In the genomic region with DNA sequence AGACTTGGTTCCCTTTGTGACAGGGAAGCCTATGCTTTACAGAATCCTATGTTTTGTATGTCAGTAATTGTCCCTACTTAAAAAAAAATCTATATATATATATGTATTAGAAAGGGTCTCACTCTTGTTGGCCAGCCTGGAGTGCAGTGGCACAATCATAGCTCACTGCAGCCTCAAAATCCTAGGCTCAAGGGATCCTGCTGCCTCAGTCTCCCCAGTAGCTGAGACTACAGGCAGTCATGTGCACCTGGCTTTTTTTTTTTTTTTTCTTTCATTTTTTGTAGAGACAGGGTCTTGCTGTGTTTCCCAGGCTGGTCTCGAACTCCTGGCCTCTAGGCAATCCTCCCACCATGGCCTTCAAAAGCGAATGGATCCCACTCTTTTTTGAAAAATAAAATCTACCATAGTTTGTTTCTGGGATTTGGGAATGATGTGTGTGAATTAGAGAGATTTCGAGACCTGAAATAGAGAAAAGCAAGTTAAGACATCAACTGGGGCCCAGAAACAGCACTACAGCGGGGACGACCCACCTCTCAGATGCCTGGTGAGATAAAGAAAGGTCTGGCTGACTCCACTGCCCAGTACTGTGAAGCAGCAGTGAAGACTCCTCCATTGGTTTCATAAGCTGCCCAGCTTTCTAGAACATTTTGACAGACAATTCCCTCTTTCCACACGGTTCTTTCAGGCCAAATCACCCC, we compare ENCODE assay signal across 8 cellular contexts. TPM values are rescaled to one million over a fixed set of nuclear protein-coding genes. Genes with fewer than 3 reads are reported as not detected.
A peak's percentile ranks its signal among the peaks of the same experiment; 100 is the strongest.
DNase-seq lines count a peak whose midpoint lies in the region; ATAC-seq and TF ChIP-seq lines count a peak whose summit lies in the region.

No MANE protein-coding gene starts in this region.

- DNase-seq in AG04449 (ENCODE audit: low read depth, low spot score): no peak
- no peak for DNase-seq in MG63
- DNase-seq in central memory CD8-positive, alpha-beta T cell (ENCODE audit: low spot score in 2 of 2): no peak
- peak in 1 of 9 donors; percentile 19 for DNase-seq in naive thymus-derived CD4-positive, alpha-beta T cell
- no peak for DNase-seq in effector CD4-positive, alpha-beta T cell
- no peak for DNase-seq in pons (ENCODE audit: low spot score)
- no peak for DNase-seq in ureter (ENCODE audit: low spot score)

- peaks cover 53% of the 10 kb centered on the region for H3K36me3 Mint-ChIP-seq in central memory CD8-positive, alpha-beta T cell (ENCODE audit: insufficient read depth)
- peaks cover 5 to 29% (median 13%) of the 10 kb centered on the region in 5 donors for H3K36me3 Mint-ChIP-seq in naive thymus-derived CD4-positive, alpha-beta T cell

- intact Hi-C loops in naive thymus-derived CD4-positive, alpha-beta T cell (cut with micrococcal nuclease): loop anchor here in 1 of 2 donors (1.0 to 10.0 kb wide), 3 partner anchors 77 to 1197 kb away; partner anchors contain the start of genes RBM14 and SF1

- peaks cover 88% of the 10 kb centered on the region for H3K4me1 Mint-ChIP-seq in central memory CD8-positive, alpha-beta T cell
- peaks cover 35 to 78% (median 42%) of the 10 kb centered on the region in 7 donors for H3K4me1 Mint-ChIP-seq in naive thymus-derived CD4-positive, alpha-beta T cell

- no peaks in the 10 kb centered on the region; the same call in 1 of the 2 replicates for H3K27me3 ChIP-seq in MG63
- no peaks in the 10 kb centered on the region for H3K27me3 ChIP-seq in naive thymus-derived CD4-positive, alpha-beta T cell (ENCODE audit: control insufficient read depth in 2 of 2, insufficient read depth in 2 of 2, low read length in 2 of 2)

- peak overlapping the region; percentile 100 for H3K4me3 Mint-ChIP-seq in central memory CD8-positive, alpha-beta T cell
- H3K4me3 Mint-ChIP-seq in naive thymus-derived CD4-positive, alpha-beta T cell: peak overlapping the region; percentile 92 to 100 (median 97)

- H3K9me3 ChIP-seq in MG63: peaks cover 5% of the 10 kb centered on the region; the same call in 1 of the 2 replicates
- no peaks in the 10 kb centered on the region for H3K9me3 ChIP-seq in naive thymus-derived CD4-positive, alpha-beta T cell (ENCODE audit: control insufficient read depth in 2 of 3, low read length in 3 of 3)

- H3K9me3 Mint-ChIP-seq in central memory CD8-positive, alpha-beta T cell: no peaks in the 10 kb centered on the region
- peaks cover 0 to 19% (median 0%) of the 10 kb centered on the region in 11 donors for H3K9me3 Mint-ChIP-seq in naive thymus-derived CD4-positive, alpha-beta T cell

- no peaks in the 10 kb centered on the region for H3K27me3 Mint-ChIP-seq in central memory CD8-positive, alpha-beta T cell
- H3K27me3 Mint-ChIP-seq in naive thymus-derived CD4-positive, alpha-beta T cell: peaks cover 0 to 28% (median 0%) of the 10 kb centered on the region in 5 donors

- no peak for ATAC-seq in central memory CD8-positive, alpha-beta T cell (replicated peaks; ENCODE audit: extremely low read depth, poor library complexity, severe bottlenecking)
- no peak for ATAC-seq in naive thymus-derived CD4-positive, alpha-beta T cell
- no peak for ATAC-seq in GM19324 (IDR thresholded peaks at IDR 0.05; ENCODE audit: low FRiP score, unreplicated experiment)

- H3K36me3 ChIP-seq in MG63: peaks cover 29% of the 10 kb centered on the region
- peaks cover 0 to 8% (median 0%) of the 10 kb centered on the region in 3 experiments for H3K36me3 ChIP-seq in naive thymus-derived CD4-positive, alpha-beta T cell (ENCODE audit: control insufficient read depth in 2 of 3, insufficient read depth in 3 of 3, low read length in 3 of 3)

- H3K27ac Mint-ChIP-seq in central memory CD8-positive, alpha-beta T cell (ENCODE audit: low read depth): peak overlapping the region; percentile 100
- H3K27ac Mint-ChIP-seq in naive thymus-derived CD4-positive, alpha-beta T cell: peak overlapping the region; percentile 97 to 100 (median 99)

- H3K4me1 ChIP-seq in naive thymus-derived CD4-positive, alpha-beta T cell (ENCODE audit: control insufficient read depth in 2 of 2, insufficient read depth in 2 of 2, low read length in 2 of 2): peaks cover 35 to 46% of the 10 kb centered on the region in 2 donors

- no peak for TF ChIP-seq CTCF in AG04449 (IDR thresholded peaks at IDR 0.05; ENCODE audit: insufficient read depth, low read length, missing control alignments)

- H3K27ac ChIP-seq in naive thymus-derived CD4-positive, alpha-beta T cell (ENCODE audit: low read depth, low read length): peak overlapping the region; percentile 98

- H3K4me3 ChIP-seq in AG04449 (ENCODE audit: low read depth, low read length) (peak overlapping the region; percentile 36), MG63 (peak overlapping the region; percentile 9; the same call in 1 of the 2 replicates)
- peak overlapping the region; percentile 82 for H3K4me3 ChIP-seq in naive thymus-derived CD4-positive, alpha-beta T cell (ENCODE audit: low read length)

- POLR2A ChIA-PET in AG04449 (lab: Yijun Ruan, JAX): interaction anchor here (0.7 to 19.6 kb wide), 18 partner anchors 9 to 92 kb away, joined by 3 to 664 read pairs (median 11); partner anchors contain the start of genes FRMD8, MALAT1 and SLC25A45
- POLR2A ChIA-PET in naive thymus-derived CD4-positive, alpha-beta T cell (lab: Charles Lee): interaction anchor here (0.6 to 21.7 kb wide), 20 partner anchors 6 to 847 kb away, joined by 3 to 2591 read pairs (median 5); partner anchors contain the start of genes EHBP1L1, FAU, FRMD8 and MALAT1

- CTCF ChIA-PET in AG04449 (lab: Yijun Ruan, JAX): interaction anchor here (0.9 to 10.3 kb wide), 5 partner anchors 33 to 121 kb away, joined by 3 to 151 read pairs (median 3); no protein-coding TSS in a partner anchor
- CTCF ChIA-PET in naive thymus-derived CD4-positive, alpha-beta T cell (lab: Charles Lee): interaction anchor here (0.8 to 7.7 kb wide), 10 partner anchors 9 to 90 kb away, joined by 3 to 68 read pairs (median 4); partner anchors contain the start of genes MALAT1 and SLC25A45

RNA-seq across cellular contexts. Expression of gene NEAT1, which starts 1.9 kb away (rescaled TPM):
- total RNA-seq in MG63 (2014; rRNA removed; shearing (Covaris generic); ENCODE audit: low replicate concordance): 4.8 and 7.7 TPM in 2 replicates
- 1,000 to 10,000 TPM in 1 of 5 experiments, 100 to 1,000 TPM in 4; 358 to 1,454 (median 414) TPM for total RNA-seq in naive thymus-derived CD4-positive, alpha-beta T cell
- polyA plus RNA-seq in naive thymus-derived CD4-positive, alpha-beta T cell: 1 to 10 TPM; 2.5 to 2.6 TPM
- total RNA-seq in ureter: 1,155 TPM

RNA-seq across cellular contexts. Expression of gene FRMD8, which starts 34.2 kb away (rescaled TPM):
- 25.9 and 44.1 TPM in 2 replicates for total RNA-seq in MG63 (2014; rRNA removed; shearing (Covaris generic); ENCODE audit: low replicate concordance)
- total RNA-seq in naive thymus-derived CD4-positive, alpha-beta T cell: 10 to 100 TPM; 28.9 to 66.8 (median 44.7) TPM
- 10 to 100 TPM; 39.3 to 55.8 TPM for polyA plus RNA-seq in naive thymus-derived CD4-positive, alpha-beta T cell
- 31.2 TPM for total RNA-seq in ureter

RNA-seq across cellular contexts. Expression of gene SLC25A45, which starts 38.2 kb away (rescaled TPM):
- 1.9 TPM in 2 replicates for total RNA-seq in MG63 (2014; rRNA removed; shearing (Covaris generic); ENCODE audit: low replicate concordance)
- total RNA-seq in naive thymus-derived CD4-positive, alpha-beta T cell: 10 to 100 TPM; 20.2 to 90.6 (median 34.1) TPM
- 10 to 100 TPM; 12.3 to 21.3 TPM for polyA plus RNA-seq in naive thymus-derived CD4-positive, alpha-beta T cell
- 9.4 TPM for total RNA-seq in ureter

Comparison
In these comparisons a context has a peak if more than half of its experiments do, and no peak if none do; other contexts are left out.
1. H3K4me3 ChIP-seq: peak in every context shown above with its lines; median percentile 82 in naive thymus-derived CD4-positive, alpha-beta T cell; 36 in AG04449; 9 in MG63.
2. RNA of gene NEAT1, which starts 1.9 kb away (total RNA-seq): 1,155 TPM in ureter (single experiment) and 358 to 1,454 TPM in naive thymus-derived CD4-positive, alpha-beta T cell; 4.8 to 7.7 TPM in MG63; every median in the first group is over 10 times any median in the second.